In the genomic region with DNA sequence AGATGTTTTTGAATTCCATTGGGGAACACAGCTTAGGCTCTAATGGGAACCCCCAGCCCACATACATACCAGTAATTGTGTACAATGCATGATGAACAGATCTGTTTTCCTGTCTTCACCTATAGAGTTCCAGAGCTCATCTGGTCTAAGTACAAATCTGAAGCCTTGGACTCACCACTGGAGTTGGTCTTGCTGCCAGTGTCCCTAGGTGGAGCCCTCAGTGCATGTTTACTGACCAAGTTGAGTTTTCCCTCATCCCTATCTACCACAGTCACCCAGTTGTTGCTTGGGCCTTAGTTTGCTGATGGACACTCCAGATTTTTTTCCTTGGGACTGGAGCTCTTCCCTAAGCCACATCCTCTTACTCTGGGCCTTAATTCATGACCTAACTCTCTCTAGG, we compare ENCODE assay signal across 15 cellular contexts.
DNase-seq lines count a peak whose midpoint lies in the region; ATAC-seq and TF ChIP-seq lines count a peak whose summit lies in the region.
"Had no signal": no experiment of that assay in that cellular context is flagged by ENCODE, and none has a peak within 500 bp of the region (broad histone marks: within the 10 kb centered on the region; RNA-seq: fewer than 3 reads in every experiment).

No MANE protein-coding gene starts in this region.

- TF ChIP-seq RAD21 in Ishikawa (IDR thresholded peaks at IDR 0.05; ENCODE audit: low read depth): peak; percentile 17; the same call in 1 of the 2 replicates

- in situ Hi-C loops in astrocyte of the spinal cord (cut with HindIII; ENCODE audit: low sequenced_read_pairs): no loop called here

- no peaks in the 10 kb centered on the region for H3K4me1 ChIP-seq in CD8-positive, alpha-beta T cell (ENCODE audit: insufficient read depth, low read length)

- H3K4me3 Mint-ChIP-seq in activated CD4-positive, alpha-beta T cell treated with anti-CD3 and anti-CD28 coated beads, Interleukin-2, amount 10 ng/mL, durations not matched to agents 24 days and 14 days: no peak overlapping the region
- H3K4me3 Mint-ChIP-seq in CD8-positive, alpha-beta T cell: no peak overlapping the region
- H3K4me3 Mint-ChIP-seq: CD8-positive, alpha-beta memory T cell; natural killer cell treated with Interleukin-12 subunit alpha and Interleukin-12 subunit beta and Interleukin-15 and Interleukin-18, amount 100 ng/mL, for 72 hours had no signal

- no peak for ATAC-seq in CD8-positive, alpha-beta T cell
- ATAC-seq: natural killer cell treated with Interleukin-12 subunit alpha and Interleukin-12 subunit beta and Interleukin-15 and Interleukin-18, amount 100 ng/mL, for 72 hours; Right ventricle myocardium inferior had no signal

- no peak overlapping the region for H3K27ac Mint-ChIP-seq in activated CD4-positive, alpha-beta T cell treated with anti-CD3 and anti-CD28 coated beads, Interleukin-2, amount 10 ng/mL, durations not matched to agents 24 days and 14 days
- no peak overlapping the region for H3K27ac Mint-ChIP-seq in CD8-positive, alpha-beta T cell
- H3K27ac Mint-ChIP-seq: CD8-positive, alpha-beta memory T cell; natural killer cell treated with Interleukin-12 subunit alpha and Interleukin-12 subunit beta and Interleukin-15 and Interleukin-18, amount 100 ng/mL, for 72 hours had no signal

- H3K36me3 Mint-ChIP-seq in activated CD4-positive, alpha-beta T cell treated with anti-CD3 and anti-CD28 coated beads, Interleukin-2, amount 10 ng/mL, durations not matched to agents 24 days and 14 days (ENCODE audit: low read depth): no peaks in the 10 kb centered on the region
- H3K36me3 Mint-ChIP-seq in CD8-positive, alpha-beta T cell: no peaks in the 10 kb centered on the region
- H3K36me3 Mint-ChIP-seq: CD8-positive, alpha-beta memory T cell; natural killer cell treated with Interleukin-12 subunit alpha and Interleukin-12 subunit beta and Interleukin-15 and Interleukin-18, amount 100 ng/mL, for 72 hours had no signal

- CTCF ChIA-PET in CD8-positive, alpha-beta T cell (lab: Charles Lee): no interaction called here

- H3K36me3 ChIP-seq in CD8-positive, alpha-beta T cell (ENCODE audit: insufficient read depth, low read length): no peaks in the 10 kb centered on the region
- H3K36me3 ChIP-seq: sigmoid colon had no signal

- no peak overlapping the region for H3K4me3 ChIP-seq in astrocyte of the spinal cord (ENCODE audit: low read depth, low read length)
- H3K4me3 ChIP-seq in CD8-positive, alpha-beta T cell (ENCODE audit: low read depth, low read length): no peak overlapping the region
- H3K4me3 ChIP-seq: dorsolateral prefrontal cortex, sigmoid colon had no signal

- POLR2A ChIA-PET in CD8-positive, alpha-beta T cell (lab: Charles Lee): no interaction called here

- no peaks in the 10 kb centered on the region for H3K27me3 ChIP-seq in CD8-positive, alpha-beta T cell (ENCODE audit: insufficient read depth, low read length)
- H3K27me3 ChIP-seq: dorsolateral prefrontal cortex, sigmoid colon had no signal

- H3K27ac ChIP-seq in CD8-positive, alpha-beta T cell (ENCODE audit: low read depth, low read length): no peak overlapping the region
- H3K27ac ChIP-seq: dorsolateral prefrontal cortex, sigmoid colon had no signal

- H3K9me3 ChIP-seq in CD8-positive, alpha-beta T cell (ENCODE audit: low read length): no peaks in the 10 kb centered on the region
- H3K9me3 ChIP-seq: sigmoid colon had no signal

- peak; percentile 32 for TF ChIP-seq CTCF in astrocyte of the spinal cord (IDR thresholded peaks at IDR 0.05; ENCODE audit: low read depth, low read length)
- no peak for TF ChIP-seq CTCF in CD8-positive, alpha-beta T cell (IDR thresholded peaks at IDR 0.05)

- no peaks in the 10 kb centered on the region for H3K9me3 Mint-ChIP-seq in activated CD4-positive, alpha-beta T cell treated with anti-CD3 and anti-CD28 coated beads, Interleukin-2, amount 10 ng/mL, durations not matched to agents 24 days and 14 days
- H3K9me3 Mint-ChIP-seq in CD8-positive, alpha-beta T cell: no peaks in the 10 kb centered on the region
- H3K9me3 Mint-ChIP-seq: natural killer cell treated with Interleukin-12 subunit alpha and Interleukin-12 subunit beta and Interleukin-15 and Interleukin-18, amount 100 ng/mL, for 72 hours had no signal

- no peak for TF ChIP-seq EP300 in Ishikawa (IDR thresholded peaks at IDR 0.05; ENCODE audit: borderline replicate concordance)

- H3K27me3 Mint-ChIP-seq in activated CD4-positive, alpha-beta T cell treated with anti-CD3 and anti-CD28 coated beads, Interleukin-2, amount 10 ng/mL, durations not matched to agents 24 days and 14 days: no peaks in the 10 kb centered on the region
- H3K27me3 Mint-ChIP-seq in CD8-positive, alpha-beta T cell (ENCODE audit: low read depth): no peaks in the 10 kb centered on the region
- H3K27me3 Mint-ChIP-seq: CD8-positive, alpha-beta memory T cell; natural killer cell treated with Interleukin-12 subunit alpha and Interleukin-12 subunit beta and Interleukin-15 and Interleukin-18, amount 100 ng/mL, for 72 hours had no signal

- H3K4me1 Mint-ChIP-seq in activated CD4-positive, alpha-beta T cell treated with anti-CD3 and anti-CD28 coated beads, Interleukin-2, amount 10 ng/mL, durations not matched to agents 24 days and 14 days: no peaks in the 10 kb centered on the region
- no peaks in the 10 kb centered on the region for H3K4me1 Mint-ChIP-seq in CD8-positive, alpha-beta T cell (ENCODE audit: low read depth)

- intact Hi-C loops in activated CD4-positive, alpha-beta T cell treated with anti-CD3 and anti-CD28 coated beads, Interleukin-2, amount 10 ng/mL, durations not matched to agents 24 days and 14 days (cut with micrococcal nuclease): no loop called here
- intact Hi-C loops in CD8-positive, alpha-beta T cell (cut with DNase I, micrococcal nuclease): no loop called here

- DNase-seq in EH (ENCODE audit: low read depth) (peak; percentile 46), astrocyte of the spinal cord (ENCODE audit: low read depth, low spot score) (peak; percentile 6), iPS-NIHi7 (ENCODE audit: extremely low spot score) (peak; percentile 35), NCI-H1105 (lab: John Stamatoyannopoulos, UW) (no peak), islet precursor cell (no peak)
- DNase-seq in activated CD4-positive, alpha-beta T cell treated with anti-CD3 and anti-CD28 coated beads, Interleukin-2, amount 10 ng/mL, durations not matched to agents 24 days and 14 days: no peak
- no peak for DNase-seq in CD8-positive, alpha-beta T cell
- DNase-seq: CD8-positive, alpha-beta memory T cell; NCI-H1048; NCI-H446; sigmoid colon had no signal

TF ChIP-seq in Ishikawa, 13 proteins besides CTCF, POLR2A, EP300 and RAD21:
- TF ChIP-seq YY1 (IDR thresholded peaks at IDR 0.05; ENCODE audit: low read depth): no peak
- no peak for TF ChIP-seq TAF1 (IDR thresholded peaks at IDR 0.05; ENCODE audit: low read depth)
- TF ChIP-seq CEBPB (IDR thresholded peaks at IDR 0.05): no peak
- no peak for TF ChIP-seq TCF12 (IDR thresholded peaks at IDR 0.05; ENCODE audit: low read depth)
- no peak for TF ChIP-seq EGR1 (IDR thresholded peaks at IDR 0.05)
- TF ChIP-seq CREB1 (IDR thresholded peaks at IDR 0.05; ENCODE audit: low read depth): no peak
- TF ChIP-seq, protein P1, sequence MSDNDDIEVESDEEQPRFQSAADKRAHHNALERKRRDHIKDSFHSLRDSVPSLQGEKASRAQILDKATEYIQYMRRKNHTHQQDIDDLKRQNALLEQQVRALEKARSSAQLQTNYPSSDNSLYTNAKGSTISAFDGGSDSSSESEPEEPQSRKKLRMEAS (IDR thresholded peaks at IDR 0.05): no peak
- TF ChIP-seq, protein P2, sequence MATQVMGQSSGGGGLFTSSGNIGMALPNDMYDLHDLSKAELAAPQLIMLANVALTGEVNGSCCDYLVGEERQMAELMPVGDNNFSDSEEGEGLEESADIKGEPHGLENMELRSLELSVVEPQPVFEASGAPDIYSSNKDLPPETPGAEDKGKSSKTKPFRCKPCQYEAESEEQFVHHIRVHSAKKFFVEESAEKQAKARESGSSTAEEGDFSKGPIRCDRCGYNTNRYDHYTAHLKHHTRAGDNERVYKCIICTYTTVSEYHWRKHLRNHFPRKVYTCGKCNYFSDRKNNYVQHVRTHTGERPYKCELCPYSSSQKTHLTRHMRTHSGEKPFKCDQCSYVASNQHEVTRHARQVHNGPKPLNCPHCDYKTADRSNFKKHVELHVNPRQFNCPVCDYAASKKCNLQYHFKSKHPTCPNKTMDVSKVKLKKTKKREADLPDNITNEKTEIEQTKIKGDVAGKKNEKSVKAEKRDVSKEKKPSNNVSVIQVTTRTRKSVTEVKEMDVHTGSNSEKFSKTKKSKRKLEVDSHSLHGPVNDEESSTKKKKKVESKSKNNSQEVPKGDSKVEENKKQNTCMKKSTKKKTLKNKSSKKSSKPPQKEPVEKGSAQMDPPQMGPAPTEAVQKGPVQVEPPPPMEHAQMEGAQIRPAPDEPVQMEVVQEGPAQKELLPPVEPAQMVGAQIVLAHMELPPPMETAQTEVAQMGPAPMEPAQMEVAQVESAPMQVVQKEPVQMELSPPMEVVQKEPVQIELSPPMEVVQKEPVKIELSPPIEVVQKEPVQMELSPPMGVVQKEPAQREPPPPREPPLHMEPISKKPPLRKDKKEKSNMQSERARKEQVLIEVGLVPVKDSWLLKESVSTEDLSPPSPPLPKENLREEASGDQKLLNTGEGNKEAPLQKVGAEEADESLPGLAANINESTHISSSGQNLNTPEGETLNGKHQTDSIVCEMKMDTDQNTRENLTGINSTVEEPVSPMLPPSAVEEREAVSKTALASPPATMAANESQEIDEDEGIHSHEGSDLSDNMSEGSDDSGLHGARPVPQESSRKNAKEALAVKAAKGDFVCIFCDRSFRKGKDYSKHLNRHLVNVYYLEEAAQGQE (IDR thresholded peaks at IDR 0.05; ENCODE audit: low read depth): no peak

Comparison
In these comparisons a context has a peak if more than half of its experiments do, and no peak if none do; other contexts are left out.
1. DNase-seq: peak in EH (single experiment), astrocyte of the spinal cord (single experiment) and iPS-NIHi7 (single experiment); none in NCI-H1105 (single experiment), activated CD4-positive, alpha-beta T cell treated with anti-CD3 and anti-CD28 coated beads, Interleukin-2, amount 10 ng/mL, durations not matched to agents 24 days and 14 days (single experiment), islet precursor cell (single experiment) and CD8-positive, alpha-beta T cell (0 of 7).